Comparison of ENCODE assay signal across 1 cellular context in genomic region chr2:233034-233433, GRCh38.
A peak's percentile ranks its signal among the peaks of the same experiment; 100 is the strongest.
TF ChIP-seq lines count a peak whose summit lies in the region.

No MANE protein-coding gene starts in this region.

TF ChIP-seq in GM23338, 12 proteins besides CTCF, POLR2A, EP300 and RAD21 (continued from another document):
- TF ChIP-seq ZNF462 (CRISPR knock-in tag; IDR thresholded peaks at IDR 0.05) (peak; percentile 63; the same call in 1 of the 2 replicates), STAT1 (IDR thresholded peaks at IDR 0.05; ENCODE audit: unreplicated experiment) (no peak), JUNB (IDR thresholded peaks at IDR 0.05; ENCODE audit: unreplicated experiment) (no peak), CREB1 (CRISPR knock-in tag; IDR thresholded peaks at IDR 0.05; ENCODE audit: low read depth) (no peak)
